In the genomic region with DNA sequence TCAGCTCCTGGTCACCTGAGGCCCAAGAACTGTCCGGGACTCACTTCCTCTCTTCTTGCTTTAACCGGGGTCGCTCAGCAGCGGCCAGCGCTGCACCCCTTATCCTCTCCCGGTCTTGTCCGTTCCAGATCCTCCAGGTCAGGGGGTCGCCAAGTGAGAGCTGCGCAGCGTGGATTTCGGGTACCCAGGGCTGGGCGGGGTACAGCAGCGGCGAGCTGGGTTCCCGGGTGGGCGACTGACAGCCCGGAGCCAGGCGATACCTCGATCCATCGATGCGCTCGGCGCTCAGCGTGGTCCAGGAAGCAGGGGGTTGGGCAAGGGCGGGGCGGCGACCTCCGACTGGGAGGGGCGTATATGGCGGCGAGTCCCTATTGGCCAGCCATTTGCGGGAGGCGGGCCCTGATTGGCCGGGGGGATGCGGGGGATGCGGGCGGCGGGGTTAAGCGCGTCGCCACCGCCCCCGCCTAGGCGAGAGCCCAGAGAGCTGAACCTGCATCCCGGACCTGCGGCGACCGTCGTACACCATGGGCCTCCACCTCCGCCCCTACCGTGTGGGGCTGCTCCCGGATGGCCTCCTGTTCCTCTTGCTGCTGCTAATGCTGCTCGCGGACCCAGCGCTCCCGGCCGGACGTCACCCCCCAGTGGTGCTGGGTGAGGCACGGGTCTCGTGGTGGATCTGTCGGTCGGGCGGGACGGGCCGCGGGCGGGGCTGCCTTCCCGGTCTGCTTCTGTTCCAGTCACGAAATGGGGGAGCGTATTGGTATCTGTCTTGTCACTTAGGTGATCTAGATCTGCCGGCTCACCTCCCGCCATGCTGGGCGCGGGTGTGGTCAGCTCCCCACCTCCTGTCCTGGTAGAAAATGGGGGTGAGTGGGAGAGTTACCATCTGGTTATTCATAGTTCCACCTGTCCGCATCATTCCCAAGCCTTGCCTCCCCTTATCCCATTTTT, we compare ENCODE assay signal across 1 cellular context.
A peak's percentile ranks its signal among the peaks of the same experiment; 100 is the strongest.
TF ChIP-seq lines count a peak whose summit lies in the region.

A gene with protein sequence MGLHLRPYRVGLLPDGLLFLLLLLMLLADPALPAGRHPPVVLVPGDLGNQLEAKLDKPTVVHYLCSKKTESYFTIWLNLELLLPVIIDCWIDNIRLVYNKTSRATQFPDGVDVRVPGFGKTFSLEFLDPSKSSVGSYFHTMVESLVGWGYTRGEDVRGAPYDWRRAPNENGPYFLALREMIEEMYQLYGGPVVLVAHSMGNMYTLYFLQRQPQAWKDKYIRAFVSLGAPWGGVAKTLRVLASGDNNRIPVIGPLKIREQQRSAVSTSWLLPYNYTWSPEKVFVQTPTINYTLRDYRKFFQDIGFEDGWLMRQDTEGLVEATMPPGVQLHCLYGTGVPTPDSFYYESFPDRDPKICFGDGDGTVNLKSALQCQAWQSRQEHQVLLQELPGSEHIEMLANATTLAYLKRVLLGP (plus strand): TSS at position 471 of the 951 bp plus-strand sequence. CDS start 54 bp downstream, at position 525.

TF ChIP-seq in HEK293, 187 proteins besides CTCF, POLR2A, EP300 and RAD21 (continued from another document):
- TF ChIP-seq, protein P1, sequence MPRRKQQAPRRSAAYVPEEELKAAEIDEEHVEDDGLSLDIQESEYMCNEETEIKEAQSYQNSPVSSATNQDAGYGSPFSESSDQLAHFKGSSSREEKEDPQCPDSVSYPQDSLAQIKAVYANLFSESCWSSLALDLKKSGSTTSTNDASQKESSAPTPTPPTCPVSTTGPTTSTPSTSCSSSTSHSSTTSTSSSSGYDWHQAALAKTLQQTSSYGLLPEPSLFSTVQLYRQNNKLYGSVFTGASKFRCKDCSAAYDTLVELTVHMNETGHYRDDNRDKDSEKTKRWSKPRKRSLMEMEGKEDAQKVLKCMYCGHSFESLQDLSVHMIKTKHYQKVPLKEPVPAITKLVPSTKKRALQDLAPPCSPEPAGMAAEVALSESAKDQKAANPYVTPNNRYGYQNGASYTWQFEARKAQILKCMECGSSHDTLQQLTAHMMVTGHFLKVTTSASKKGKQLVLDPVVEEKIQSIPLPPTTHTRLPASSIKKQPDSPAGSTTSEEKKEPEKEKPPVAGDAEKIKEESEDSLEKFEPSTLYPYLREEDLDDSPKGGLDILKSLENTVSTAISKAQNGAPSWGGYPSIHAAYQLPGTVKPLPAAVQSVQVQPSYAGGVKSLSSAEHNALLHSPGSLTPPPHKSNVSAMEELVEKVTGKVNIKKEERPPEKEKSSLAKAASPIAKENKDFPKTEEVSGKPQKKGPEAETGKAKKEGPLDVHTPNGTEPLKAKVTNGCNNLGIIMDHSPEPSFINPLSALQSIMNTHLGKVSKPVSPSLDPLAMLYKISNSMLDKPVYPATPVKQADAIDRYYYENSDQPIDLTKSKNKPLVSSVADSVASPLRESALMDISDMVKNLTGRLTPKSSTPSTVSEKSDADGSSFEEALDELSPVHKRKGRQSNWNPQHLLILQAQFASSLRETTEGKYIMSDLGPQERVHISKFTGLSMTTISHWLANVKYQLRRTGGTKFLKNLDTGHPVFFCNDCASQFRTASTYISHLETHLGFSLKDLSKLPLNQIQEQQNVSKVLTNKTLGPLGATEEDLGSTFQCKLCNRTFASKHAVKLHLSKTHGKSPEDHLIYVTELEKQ (tag by site-specific recombination; IDR thresholded peaks at IDR 0.05; ENCODE audit: borderline replicate concordance), result peak; percentile 28; the same call in 1 of the 2 replicates
- peak; percentile 99 for TF ChIP-seq ZBTB17 (tag by site-specific recombination; IDR thresholded peaks at IDR 0.05)
- TF ChIP-seq, protein P2, sequence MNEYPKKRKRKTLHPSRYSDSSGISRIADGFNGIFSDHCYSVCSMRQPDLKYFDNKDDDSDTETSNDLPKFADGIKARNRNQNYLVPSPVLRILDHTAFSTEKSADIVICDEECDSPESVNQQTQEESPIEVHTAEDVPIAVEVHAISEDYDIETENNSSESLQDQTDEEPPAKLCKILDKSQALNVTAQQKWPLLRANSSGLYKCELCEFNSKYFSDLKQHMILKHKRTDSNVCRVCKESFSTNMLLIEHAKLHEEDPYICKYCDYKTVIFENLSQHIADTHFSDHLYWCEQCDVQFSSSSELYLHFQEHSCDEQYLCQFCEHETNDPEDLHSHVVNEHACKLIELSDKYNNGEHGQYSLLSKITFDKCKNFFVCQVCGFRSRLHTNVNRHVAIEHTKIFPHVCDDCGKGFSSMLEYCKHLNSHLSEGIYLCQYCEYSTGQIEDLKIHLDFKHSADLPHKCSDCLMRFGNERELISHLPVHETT (tag by site-specific recombination; IDR thresholded peaks at IDR 0.05), result 0 out of 2 replicates have a peak, but pooled peaks have one; percentile 18
- TF ChIP-seq, protein P3, sequence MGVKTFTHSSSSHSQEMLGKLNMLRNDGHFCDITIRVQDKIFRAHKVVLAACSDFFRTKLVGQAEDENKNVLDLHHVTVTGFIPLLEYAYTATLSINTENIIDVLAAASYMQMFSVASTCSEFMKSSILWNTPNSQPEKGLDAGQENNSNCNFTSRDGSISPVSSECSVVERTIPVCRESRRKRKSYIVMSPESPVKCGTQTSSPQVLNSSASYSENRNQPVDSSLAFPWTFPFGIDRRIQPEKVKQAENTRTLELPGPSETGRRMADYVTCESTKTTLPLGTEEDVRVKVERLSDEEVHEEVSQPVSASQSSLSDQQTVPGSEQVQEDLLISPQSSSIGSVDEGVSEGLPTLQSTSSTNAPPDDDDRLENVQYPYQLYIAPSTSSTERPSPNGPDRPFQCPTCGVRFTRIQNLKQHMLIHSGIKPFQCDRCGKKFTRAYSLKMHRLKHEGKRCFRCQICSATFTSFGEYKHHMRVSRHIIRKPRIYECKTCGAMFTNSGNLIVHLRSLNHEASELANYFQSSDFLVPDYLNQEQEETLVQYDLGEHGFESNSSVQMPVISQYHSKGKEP (tag by site-specific recombination; IDR thresholded peaks at IDR 0.05), result no peak
- peak; percentile 83 for TF ChIP-seq ZEB2 (tag by site-specific recombination; IDR thresholded peaks at IDR 0.05)
- TF ChIP-seq, protein P4, sequence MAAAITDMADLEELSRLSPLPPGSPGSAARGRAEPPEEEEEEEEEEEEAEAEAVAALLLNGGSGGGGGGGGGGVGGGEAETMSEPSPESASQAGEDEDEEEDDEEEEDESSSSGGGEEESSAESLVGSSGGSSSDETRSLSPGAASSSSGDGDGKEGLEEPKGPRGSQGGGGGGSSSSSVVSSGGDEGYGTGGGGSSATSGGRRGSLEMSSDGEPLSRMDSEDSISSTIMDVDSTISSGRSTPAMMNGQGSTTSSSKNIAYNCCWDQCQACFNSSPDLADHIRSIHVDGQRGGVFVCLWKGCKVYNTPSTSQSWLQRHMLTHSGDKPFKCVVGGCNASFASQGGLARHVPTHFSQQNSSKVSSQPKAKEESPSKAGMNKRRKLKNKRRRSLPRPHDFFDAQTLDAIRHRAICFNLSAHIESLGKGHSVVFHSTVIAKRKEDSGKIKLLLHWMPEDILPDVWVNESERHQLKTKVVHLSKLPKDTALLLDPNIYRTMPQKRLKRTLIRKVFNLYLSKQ (tag by site-specific recombination; IDR thresholded peaks at IDR 0.05; ENCODE audit: borderline replicate concordance), result no peak
- TF ChIP-seq, protein P5, sequence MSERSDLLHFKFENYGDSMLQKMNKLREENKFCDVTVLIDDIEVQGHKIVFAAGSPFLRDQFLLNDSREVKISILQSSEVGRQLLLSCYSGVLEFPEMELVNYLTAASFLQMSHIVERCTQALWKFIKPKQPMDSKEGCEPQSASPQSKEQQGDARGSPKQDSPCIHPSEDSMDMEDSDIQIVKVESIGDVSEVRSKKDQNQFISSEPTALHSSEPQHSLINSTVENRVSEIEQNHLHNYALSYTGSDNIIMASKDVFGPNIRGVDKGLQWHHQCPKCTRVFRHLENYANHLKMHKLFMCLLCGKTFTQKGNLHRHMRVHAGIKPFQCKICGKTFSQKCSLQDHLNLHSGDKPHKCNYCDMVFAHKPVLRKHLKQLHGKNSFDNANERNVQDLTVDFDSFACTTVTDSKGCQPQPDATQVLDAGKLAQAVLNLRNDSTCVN (tag by site-specific recombination; optimal IDR thresholded peaks at IDR 0.05), result peak; percentile 74
- no peak for TF ChIP-seq MYNN (tag by site-specific recombination; IDR thresholded peaks at IDR 0.05; ENCODE audit: borderline replicate concordance)
- TF ChIP-seq, protein P6, sequence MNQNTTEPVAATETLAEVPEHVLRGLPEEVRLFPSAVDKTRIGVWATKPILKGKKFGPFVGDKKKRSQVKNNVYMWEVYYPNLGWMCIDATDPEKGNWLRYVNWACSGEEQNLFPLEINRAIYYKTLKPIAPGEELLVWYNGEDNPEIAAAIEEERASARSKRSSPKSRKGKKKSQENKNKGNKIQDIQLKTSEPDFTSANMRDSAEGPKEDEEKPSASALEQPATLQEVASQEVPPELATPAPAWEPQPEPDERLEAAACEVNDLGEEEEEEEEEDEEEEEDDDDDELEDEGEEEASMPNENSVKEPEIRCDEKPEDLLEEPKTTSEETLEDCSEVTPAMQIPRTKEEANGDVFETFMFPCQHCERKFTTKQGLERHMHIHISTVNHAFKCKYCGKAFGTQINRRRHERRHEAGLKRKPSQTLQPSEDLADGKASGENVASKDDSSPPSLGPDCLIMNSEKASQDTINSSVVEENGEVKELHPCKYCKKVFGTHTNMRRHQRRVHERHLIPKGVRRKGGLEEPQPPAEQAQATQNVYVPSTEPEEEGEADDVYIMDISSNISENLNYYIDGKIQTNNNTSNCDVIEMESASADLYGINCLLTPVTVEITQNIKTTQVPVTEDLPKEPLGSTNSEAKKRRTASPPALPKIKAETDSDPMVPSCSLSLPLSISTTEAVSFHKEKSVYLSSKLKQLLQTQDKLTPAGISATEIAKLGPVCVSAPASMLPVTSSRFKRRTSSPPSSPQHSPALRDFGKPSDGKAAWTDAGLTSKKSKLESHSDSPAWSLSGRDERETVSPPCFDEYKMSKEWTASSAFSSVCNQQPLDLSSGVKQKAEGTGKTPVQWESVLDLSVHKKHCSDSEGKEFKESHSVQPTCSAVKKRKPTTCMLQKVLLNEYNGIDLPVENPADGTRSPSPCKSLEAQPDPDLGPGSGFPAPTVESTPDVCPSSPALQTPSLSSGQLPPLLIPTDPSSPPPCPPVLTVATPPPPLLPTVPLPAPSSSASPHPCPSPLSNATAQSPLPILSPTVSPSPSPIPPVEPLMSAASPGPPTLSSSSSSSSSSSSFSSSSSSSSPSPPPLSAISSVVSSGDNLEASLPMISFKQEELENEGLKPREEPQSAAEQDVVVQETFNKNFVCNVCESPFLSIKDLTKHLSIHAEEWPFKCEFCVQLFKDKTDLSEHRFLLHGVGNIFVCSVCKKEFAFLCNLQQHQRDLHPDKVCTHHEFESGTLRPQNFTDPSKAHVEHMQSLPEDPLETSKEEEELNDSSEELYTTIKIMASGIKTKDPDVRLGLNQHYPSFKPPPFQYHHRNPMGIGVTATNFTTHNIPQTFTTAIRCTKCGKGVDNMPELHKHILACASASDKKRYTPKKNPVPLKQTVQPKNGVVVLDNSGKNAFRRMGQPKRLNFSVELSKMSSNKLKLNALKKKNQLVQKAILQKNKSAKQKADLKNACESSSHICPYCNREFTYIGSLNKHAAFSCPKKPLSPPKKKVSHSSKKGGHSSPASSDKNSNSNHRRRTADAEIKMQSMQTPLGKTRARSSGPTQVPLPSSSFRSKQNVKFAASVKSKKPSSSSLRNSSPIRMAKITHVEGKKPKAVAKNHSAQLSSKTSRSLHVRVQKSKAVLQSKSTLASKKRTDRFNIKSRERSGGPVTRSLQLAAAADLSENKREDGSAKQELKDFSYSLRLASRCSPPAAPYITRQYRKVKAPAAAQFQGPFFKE (tag by site-specific recombination; IDR thresholded peaks at IDR 0.05; ENCODE audit: borderline replicate concordance), result no peak; the same call in none of the 2 replicates
- no peak for TF ChIP-seq ZNF544 (tag by site-specific recombination; IDR thresholded peaks at IDR 0.05)
- peak; percentile 56 for TF ChIP-seq GLIS1 (tag by site-specific recombination; IDR thresholded peaks at IDR 0.05)
- no peak for TF ChIP-seq ZNF664 (tag by site-specific recombination; IDR thresholded peaks at IDR 0.05)
- no peak for TF ChIP-seq GFI1B (tag by site-specific recombination; IDR thresholded peaks at IDR 0.05)
- TF ChIP-seq KLF9 (tag by site-specific recombination; IDR thresholded peaks at IDR 0.05; ENCODE audit: low read depth), result peak; percentile 95
- TF ChIP-seq ZXDB (tag by site-specific recombination; IDR thresholded peaks at IDR 0.05), result peak; percentile 92
- no peak for TF ChIP-seq ZNF521 (tag by site-specific recombination; IDR thresholded peaks at IDR 0.05)
- no peak for TF ChIP-seq ZNF266 (tag by site-specific recombination; IDR thresholded peaks at IDR 0.05; ENCODE audit: low read depth)
- 0 out of 2 replicates have a peak, but pooled peaks have one; percentile 8 for TF ChIP-seq REPIN1 (tag by site-specific recombination; IDR thresholded peaks at IDR 0.05; ENCODE audit: low read depth)
- TF ChIP-seq SP7 (tag by site-specific recombination; IDR thresholded peaks at IDR 0.05), result peak; percentile 82
- peak; percentile 99 for TF ChIP-seq SP2 (tag by site-specific recombination; IDR thresholded peaks at IDR 0.05)
- TF ChIP-seq ZNF548 (tag by site-specific recombination; IDR thresholded peaks at IDR 0.05), result no peak
